In genomic region chr14:55107766-55108554, GRCh38 we compare ENCODE assay signal across 8 cellular contexts. TPM values are rescaled to one million over a fixed set of nuclear protein-coding genes. Genes with fewer than 3 reads are reported as not detected.
A peak's percentile ranks its signal among the peaks of the same experiment; 100 is the strongest.
DNase-seq lines count a peak whose midpoint lies in the region; ATAC-seq, FAIRE-seq and TF ChIP-seq lines count a peak whose summit lies in the region.

No MANE protein-coding gene starts in this region.

- WGBS in SK-N-SH (ENCODE audit: low lambda C conversion rate): 35% methylated on average over 19 of the region's 19 CpGs

- no peaks in the 10 kb centered on the region for H3K9me2 ChIP-seq in SK-N-SH

- ATAC-seq in HG02973 (IDR thresholded peaks at IDR 0.05; ENCODE audit: unreplicated experiment): no peak

- intact Hi-C loops in breast epithelium (cut with DNase I; ENCODE audit: low total_unique reads): no loop called here
- intact Hi-C loops in kidney (cut with DNase I): no loop called here

- H3K27me3 ChIP-seq in BLaER1 (no peaks in the 10 kb centered on the region), SK-N-SH (ENCODE audit: insufficient read depth) (no peaks in the 10 kb centered on the region), breast epithelium (no peaks in the 10 kb centered on the region)

- H3K79me2 ChIP-seq in SK-N-SH (ENCODE audit: insufficient read depth): no peaks in the 10 kb centered on the region

- peaks cover 27% of the 10 kb centered on the region for H3K4me1 ChIP-seq in BLaER1
- H3K4me1 ChIP-seq in SK-N-SH (ENCODE audit: control insufficient read depth in 1 of 2, insufficient read depth in 2 of 2, low read depth in 1 of 2, low read length in 1 of 2): peaks cover 7 to 23% of the 10 kb centered on the region in 2 experiments
- H3K4me1 ChIP-seq in breast epithelium: peaks cover 19 to 31% of the 10 kb centered on the region in 2 donors
- peaks cover 22 to 23% of the 10 kb centered on the region in 2 donors for H3K4me1 ChIP-seq in kidney (ENCODE audit: control insufficient read depth in 1 of 2, insufficient read depth in 1 of 2, low read depth in 1 of 2, low read length in 2 of 2)

- no peak for TF ChIP-seq CTCF in HFF-Myc (IDR thresholded peaks at IDR 0.05; ENCODE audit: low read depth, low read length, missing control alignments)
- TF ChIP-seq CTCF in SK-N-SH (IDR thresholded peaks at IDR 0.05): no peak
- no peak for TF ChIP-seq CTCF in breast epithelium (IDR thresholded peaks at IDR 0.05)
- TF ChIP-seq CTCF in kidney (IDR thresholded peaks at IDR 0.05; ENCODE audit: borderline replicate concordance, extremely low read depth, insufficient read depth): no peak

- DNase-seq in HFF-Myc (ENCODE audit: extremely low read depth, low read depth) (peak; percentile 95), SK-N-SH (no peak), breast epithelium (ENCODE audit: low spot score in 2 of 2) (peak; percentile 82 to 91), kidney (peak; percentile 97), NCI-H1436 treated with DMSO at 0.1 percent for 48 hours (lab: John Stamatoyannopoulos, UW) (no peak)
- peak; percentile 16 for DNase-seq in stimulated activated CD4-positive, alpha-beta T cell treated with anti-CD3 and anti-CD28 coated beads, Interleukin-12 subunit alpha, Interleukin-12 subunit beta, amount 100 ng/mL, for 4 hours

- H3F3A ChIP-seq in SK-N-SH (replicated peaks; ENCODE audit: insufficient read depth): peaks cover 23% of the 10 kb centered on the region

- H3K9me3 ChIP-seq in BLaER1: peaks cover 6% of the 10 kb centered on the region
- H3K9me3 ChIP-seq in SK-N-SH: no peaks in the 10 kb centered on the region
- no peaks in the 10 kb centered on the region for H3K9me3 ChIP-seq in breast epithelium
- no peaks in the 10 kb centered on the region for H3K9me3 ChIP-seq in kidney (ENCODE audit: control insufficient read depth in 1 of 2, low read length in 2 of 2)

- H2AFZ ChIP-seq in SK-N-SH (ENCODE audit: low read depth): peak overlapping the region; percentile 91

- H3K4me3 ChIP-seq in BLaER1 (no peak overlapping the region), HFF-Myc (replicated peaks; ENCODE audit: low read depth, low read length) (peak overlapping the region; percentile 12), SK-N-SH (ENCODE audit: low read depth in 2 of 2, low read length in 1 of 2) (no peak overlapping the region), breast epithelium (peak overlapping the region in 1 of 3 donors; percentile 13), kidney (ENCODE audit: low read length in 2 of 2) (no peak overlapping the region)

- TF ChIP-seq POLR2A in breast epithelium (IDR thresholded peaks at IDR 0.05): peak; percentile 57

- peak overlapping the region; percentile 34 for H3K4me2 ChIP-seq in BLaER1
- H3K4me2 ChIP-seq in SK-N-SH: peak overlapping the region; percentile 31; the same call in 1 of the 2 replicates

- H4K20me1 ChIP-seq in BLaER1: no peaks in the 10 kb centered on the region
- H4K20me1 ChIP-seq in SK-N-SH (ENCODE audit: insufficient read depth): no peaks in the 10 kb centered on the region

- POLR2A ChIA-PET in SK-N-SH (lab: Yijun Ruan, JAX): no interaction called here

- CTCF ChIA-PET in SK-N-SH (lab: Yijun Ruan, JAX): interaction anchor here (1.1 to 1.3 kb wide), 4 partner anchors 10 to 49 kb away, joined by 3 read pairs; no protein-coding TSS in a partner anchor

- H3K9ac ChIP-seq in BLaER1 (no peak overlapping the region), SK-N-SH (peak overlapping the region; percentile 53; the same call in 1 of the 2 replicates), kidney (ENCODE audit: low read length in 2 of 2) (peak overlapping the region; percentile 24 to 53)

- no peak for FAIRE-seq in kidney (lab: Jason Lieb, UNC)

- H3K27ac ChIP-seq in BLaER1 (peak overlapping the region; percentile 14; the same call in 1 of the 2 replicates), SK-N-SH (ENCODE audit: low read depth in 2 of 2, low read length in 1 of 2) (peak overlapping the region; percentile 65 to 99), breast epithelium (peak overlapping the region; percentile 97), kidney (ENCODE audit: low read depth in 2 of 2, low read length in 2 of 2) (peak overlapping the region; percentile 88 to 98)

- TF ChIP-seq EP300 in SK-N-SH (IDR thresholded peaks at IDR 0.05; ENCODE audit: borderline replicate concordance in 1 of 2, low read depth in 1 of 2, low read length in 1 of 2): no peak

- TF ChIP-seq RAD21 in SK-N-SH (IDR thresholded peaks at IDR 0.05; ENCODE audit: low read length): no peak

- no peaks in the 10 kb centered on the region for H3K36me3 ChIP-seq in BLaER1
- H3K36me3 ChIP-seq in SK-N-SH (replicated peaks in 1 of 2; ENCODE audit: control insufficient read depth in 1 of 2, insufficient read depth in 2 of 2, low read length in 1 of 2): no peaks in the 10 kb centered on the region
- no peaks in the 10 kb centered on the region for H3K36me3 ChIP-seq in breast epithelium
- no peaks in the 10 kb centered on the region for H3K36me3 ChIP-seq in kidney (ENCODE audit: control insufficient read depth in 1 of 2, insufficient read depth in 2 of 2, low read length in 2 of 2)

TF ChIP-seq in SK-N-SH, 30 proteins besides CTCF, POLR2A, EP300 and RAD21:
- TF ChIP-seq, protein P1, sequence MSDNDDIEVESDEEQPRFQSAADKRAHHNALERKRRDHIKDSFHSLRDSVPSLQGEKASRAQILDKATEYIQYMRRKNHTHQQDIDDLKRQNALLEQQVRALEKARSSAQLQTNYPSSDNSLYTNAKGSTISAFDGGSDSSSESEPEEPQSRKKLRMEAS (IDR thresholded peaks at IDR 0.05; ENCODE audit: low read depth): peak; percentile 100
- TF ChIP-seq SIN3A (IDR thresholded peaks at IDR 0.05; ENCODE audit: borderline replicate concordance, low read depth, low read length) (no peak), RXRA (IDR thresholded peaks at IDR 0.05; ENCODE audit: borderline replicate concordance, low read depth) (no peak; the same call in 1 of the 2 replicates), TAF1 (IDR thresholded peaks at IDR 0.05; ENCODE audit: borderline replicate concordance, low read depth, low read length) (no peak; the same call in 1 of the 2 replicates), REST (IDR thresholded peaks at IDR 0.05; ENCODE audit: low read depth, low read length) (peak; percentile 29; the same call in 1 of the 2 replicates), ELF1 (IDR thresholded peaks at IDR 0.05) (peak; percentile 46; the same call in 1 of the 2 replicates), GABPA (IDR thresholded peaks at IDR 0.05; ENCODE audit: low read depth) (peak; percentile 31; the same call in 1 of the 2 replicates), FOSL2 (IDR thresholded peaks at IDR 0.05; ENCODE audit: borderline replicate concordance, low read depth) (peak; percentile 90), JUND (IDR thresholded peaks at IDR 0.05) (peak; percentile 88), YY1 (IDR thresholded peaks at IDR 0.05; ENCODE audit: low read depth) (no peak), TCF12 (IDR thresholded peaks at IDR 0.05) (no peak; the same call in none of the 2 replicates)
- TF ChIP-seq, protein P2, sequence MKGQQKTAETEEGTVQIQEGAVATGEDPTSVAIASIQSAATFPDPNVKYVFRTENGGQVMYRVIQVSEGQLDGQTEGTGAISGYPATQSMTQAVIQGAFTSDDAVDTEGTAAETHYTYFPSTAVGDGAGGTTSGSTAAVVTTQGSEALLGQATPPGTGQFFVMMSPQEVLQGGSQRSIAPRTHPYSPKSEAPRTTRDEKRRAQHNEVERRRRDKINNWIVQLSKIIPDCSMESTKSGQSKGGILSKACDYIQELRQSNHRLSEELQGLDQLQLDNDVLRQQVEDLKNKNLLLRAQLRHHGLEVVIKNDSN (IDR thresholded peaks at IDR 0.05; ENCODE audit: borderline replicate concordance, low read depth): no peak

RNA-seq across cellular contexts. Expression of gene LGALS3, which starts 21.1 kb away (rescaled TPM):
- polyA plus RNA-seq in SK-N-SH (2012; rRNA removed) (59.5 and 59.8 TPM in 2 replicates), kidney (ENCODE audit: insufficient read depth, low read depth, low replicate concordance) (241 TPM)
- 50.7 and 56.5 TPM in 2 replicates for polyA plus RNA-seq in SK-N-SH (2012; cell fraction: cytosol; rRNA removed)
- 51.5 and 55.5 TPM in 2 replicates for polyA plus RNA-seq in SK-N-SH (2012; cell fraction: nucleus; rRNA removed)
- total RNA-seq in breast epithelium (100 to 1,000 TPM; 293 to 580 (median 571) TPM), kidney (235 TPM)

RNA-seq across cellular contexts. Expression of gene MAPK1IP1L, which starts 56.5 kb away (rescaled TPM):
- polyA plus RNA-seq in SK-N-SH (2012; rRNA removed): 105 and 129 TPM in 2 replicates
- 58.3 and 77.1 TPM in 2 replicates for polyA plus RNA-seq in SK-N-SH (2012; cell fraction: cytosol; rRNA removed)
- polyA plus RNA-seq in SK-N-SH (2012; cell fraction: nucleus; rRNA removed): 74.0 and 90.8 TPM in 2 replicates
- total RNA-seq in breast epithelium: 10 to 100 TPM; 37.7 to 60.4 (median 39.4) TPM
- 101 TPM for total RNA-seq in kidney
- polyA plus RNA-seq in kidney (ENCODE audit: insufficient read depth, low read depth, low replicate concordance): 43.3 TPM

Comparison
In these comparisons a context has a peak if more than half of its experiments do, and no peak if none do; other contexts are left out.
1. H3K27ac ChIP-seq: peak in every context shown above with its lines; median percentile 97 in breast epithelium; 93 in kidney; 82 in SK-N-SH; 14 in BLaER1.
2. DNase-seq: peak in HFF-Myc (single experiment), breast epithelium (2 of 2), kidney (single experiment) and stimulated activated CD4-positive, alpha-beta T cell treated with anti-CD3 and anti-CD28 coated beads, Interleukin-12 subunit alpha, Interleukin-12 subunit beta, amount 100 ng/mL, for 4 hours (single experiment); none in SK-N-SH (single experiment) and NCI-H1436 treated with DMSO at 0.1 percent for 48 hours (single experiment).